In the genomic region with DNA sequence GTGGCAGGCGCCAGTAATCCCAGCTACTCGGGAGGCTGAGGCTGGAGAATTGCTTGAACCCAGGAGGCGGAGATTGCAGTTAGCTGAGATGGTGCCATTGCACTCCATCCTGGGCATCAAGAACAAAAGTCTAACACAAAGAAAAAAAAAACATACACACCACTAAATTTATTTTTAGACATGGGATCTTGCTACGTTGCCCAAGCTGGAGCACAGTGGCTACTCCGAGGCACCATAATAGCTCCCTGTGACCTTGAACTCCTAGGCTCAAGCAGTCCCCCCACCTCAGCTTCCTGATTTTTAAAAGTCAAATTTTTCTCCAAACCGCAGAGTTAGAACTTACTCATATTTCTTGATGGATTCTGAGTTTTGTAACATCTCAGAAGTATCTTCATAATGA, we compare ENCODE assay signal across 15 cellular contexts.
"Had no signal": no experiment of that assay in that cellular context is flagged by ENCODE, and none has a peak within 500 bp of the region (broad histone marks: within the 10 kb centered on the region; RNA-seq: fewer than 3 reads in every experiment).

No MANE protein-coding gene starts in this region.

- FAIRE-seq: astrocyte, frontal cortex had no signal

- H3K27ac ChIP-seq: adrenal gland, breast epithelium had no signal

- ATAC-seq: activated naive CD4-positive, alpha-beta T cell treated with anti-CD3 and anti-CD28 coated beads, Interleukin-2, amount 50 U/mL, for 72 hours; left lobe of liver had no signal

- DNase-seq: activated CD4-positive, alpha-beta T cell treated with anti-CD3 and anti-CD28 coated beads, Interleukin-2, amount 50 U/mL, for 4 hours; activated gamma-delta T cell; adrenal gland; effector CD4-positive, alpha-beta T cell; occipital lobe; retina; stimulated activated CD4-positive, alpha-beta T cell treated with anti-CD3 and anti-CD28 coated beads, Interleukin-2, amount 100 ng/mL, for 24 hours; stimulated activated naive CD4-positive, alpha-beta T cell treated with Interleukin-2 at 50 U/mL for 16 hours; transverse colon had no signal

- H3K36me3 ChIP-seq: adrenal gland, breast epithelium, transverse colon had no signal

- H3K9me3 ChIP-seq: adrenal gland, breast epithelium, transverse colon had no signal

- H3K27me3 ChIP-seq: adrenal gland, breast epithelium, transverse colon had no signal

- H3K4me3 ChIP-seq: adrenal gland, breast epithelium, lung, transverse colon had no signal
